In genomic region chr13:59205501-59205900, GRCh38 we compare ENCODE assay signal across 25 cellular contexts.
"Had no signal": no experiment of that assay in that cellular context is flagged by ENCODE, and none has a peak within 500 bp of the region (broad histone marks: within the 10 kb centered on the region; RNA-seq: fewer than 3 reads in every experiment).

No MANE protein-coding gene starts in this region.

- H3K9me3 Mint-ChIP-seq: neural progenitor cell; stimulated activated memory B cell treated with anti-CD40 and anti-IgM and Interleukin-4, amounts not matched to agents 10 μg/mL and 1 μg/mL and 100 μg/mL, for 72 hours had no signal

- H3K36me3 Mint-ChIP-seq: naive thymus-derived CD4-positive, alpha-beta T cell; natural killer cell; neural progenitor cell; stimulated activated memory B cell treated with anti-CD40 and anti-IgM and Interleukin-4, amounts not matched to agents 10 μg/mL and 1 μg/mL and 100 μg/mL, for 72 hours; type B pancreatic cell had no signal

- H3K4me1 Mint-ChIP-seq: naive thymus-derived CD4-positive, alpha-beta T cell; natural killer cell; stimulated activated memory B cell treated with anti-CD40 and anti-IgM and Interleukin-4, amounts not matched to agents 10 μg/mL and 1 μg/mL and 100 μg/mL, for 72 hours; stimulated activated naive CD8-positive, alpha-beta T cell treated with anti-CD3 and anti-CD28 coated beads, Interleukin-15, amount 100 ng/mL, for 72 hours had no signal

- H3K27ac Mint-ChIP-seq: naive thymus-derived CD4-positive, alpha-beta T cell; natural killer cell; nephron; neural progenitor cell; stimulated activated memory B cell treated with anti-CD40 and anti-IgM and Interleukin-4, amounts not matched to agents 10 μg/mL and 1 μg/mL and 100 μg/mL, for 72 hours; stimulated activated naive CD8-positive, alpha-beta T cell treated with anti-CD3 and anti-CD28 coated beads, Interleukin-15, amount 100 ng/mL, for 72 hours; type B pancreatic cell had no signal

- H3K27me3 Mint-ChIP-seq: stimulated activated memory B cell treated with anti-CD40 and anti-IgM and Interleukin-4, amounts not matched to agents 10 μg/mL and 1 μg/mL and 100 μg/mL, for 72 hours; stimulated activated naive CD8-positive, alpha-beta T cell treated with anti-CD3 and anti-CD28 coated beads, Interleukin-15, amount 100 ng/mL, for 72 hours; type B pancreatic cell had no signal

- H3K4me3 Mint-ChIP-seq: naive thymus-derived CD4-positive, alpha-beta T cell; natural killer cell; nephron; neural progenitor cell; stimulated activated memory B cell treated with anti-CD40 and anti-IgM and Interleukin-4, amounts not matched to agents 10 μg/mL and 1 μg/mL and 100 μg/mL, for 72 hours; stimulated activated naive CD8-positive, alpha-beta T cell treated with anti-CD3 and anti-CD28 coated beads, Interleukin-15, amount 100 ng/mL, for 72 hours; type B pancreatic cell had no signal

- DNase-seq: naive thymus-derived CD4-positive, alpha-beta T cell; natural killer cell; pancreas; right cardiac atrium; right lobe of liver; sigmoid colon; spleen; stimulated activated CD4-positive, alpha-beta T cell treated with anti-CD3 and anti-CD28 coated beads, Interleukin-12 subunit alpha, Interleukin-12 subunit beta, amount 100 ng/mL, for 4 hours; stimulated activated CD4-positive, alpha-beta T cell treated with anti-CD3 and anti-CD28 coated beads, Interleukin-1b, Interleukin-23, amount 100 ng/mL, for 48 hours; stimulated activated CD4-positive, alpha-beta T cell treated with anti-CD3 and anti-CD28 coated beads, Interleukin-4, amount 100 ng/mL, for 1 hour; stimulated activated CD4-positive, alpha-beta T cell treated with anti-CD3 and anti-CD28 coated beads, Interleukin-4, amount 100 ng/mL, for 4 hours; stimulated activated CD8-positive, alpha-beta memory T cell treated with anti-CD3 and anti-CD28 coated beads, Interleukin-4, amount 100 ng/mL, for 48 hours; stimulated activated naive CD4-positive, alpha-beta T cell; stimulated activated naive CD8-positive, alpha-beta T cell treated with anti-CD3 and anti-CD28 coated beads, Interleukin-15, amount 100 ng/mL, for 72 hours; stimulated activated naive CD8-positive, alpha-beta T cell treated with anti-CD3 and anti-CD28 coated beads, Interleukin-15, Interleukin-2, amounts not matched to agents 100 U/mL and 50 U/mL, for 24 hours; substantia nigra; testis; tibial artery; transverse colon; upper lobe of right lung; uterus had no signal
